In the genomic region with DNA sequence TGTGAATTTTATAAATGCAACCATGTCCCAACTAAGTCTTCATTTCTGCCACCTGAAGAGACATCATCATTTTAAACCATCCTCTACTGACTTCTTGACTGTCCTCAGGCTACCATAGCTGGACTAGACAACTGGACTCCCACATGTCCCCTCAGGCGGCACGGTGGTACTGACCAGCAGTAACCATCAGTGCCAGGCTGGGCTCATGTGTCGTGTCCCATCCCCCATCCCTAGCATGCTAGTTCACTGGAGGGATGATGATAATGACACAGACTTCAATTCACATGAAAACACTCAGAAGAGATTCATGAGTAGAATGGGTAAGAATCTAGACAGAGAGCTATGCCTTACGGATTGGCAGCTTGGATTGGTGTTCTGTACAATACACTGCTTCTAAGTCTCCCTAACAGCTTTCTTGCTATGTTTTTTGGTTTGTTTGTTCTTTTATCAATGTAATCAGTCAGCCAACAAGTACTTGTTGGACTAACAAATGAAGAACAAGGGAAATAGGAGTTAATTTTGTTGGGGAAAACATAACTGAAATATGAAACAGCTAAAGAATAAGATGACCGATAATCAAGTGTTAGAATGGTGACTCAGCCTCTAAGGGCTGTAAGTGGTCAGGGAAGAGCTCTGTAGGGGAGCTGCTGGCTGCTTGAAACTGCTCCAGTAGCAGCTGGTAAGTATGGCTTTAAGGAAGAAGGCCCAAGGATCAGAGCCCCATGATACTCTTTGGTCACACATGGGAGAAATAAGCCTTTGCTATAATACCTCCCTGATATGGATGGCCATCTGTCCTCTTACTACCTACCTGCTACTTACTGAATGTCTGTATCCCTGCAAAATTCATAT, we compare ENCODE assay signal across 14 cellular contexts. TPM values are rescaled to one million over a fixed set of nuclear protein-coding genes. Genes with fewer than 3 reads are reported as not detected.
DNase-seq lines count a peak whose midpoint lies in the region; ATAC-seq and TF ChIP-seq lines count a peak whose summit lies in the region.
"Had no signal": no experiment of that assay in that cellular context is flagged by ENCODE, and none has a peak within 500 bp of the region (broad histone marks: within the 10 kb centered on the region; RNA-seq: fewer than 3 reads in every experiment).

No MANE protein-coding gene starts in this region.

- peaks cover 0 to 9% (median 0%) of the 10 kb centered on the region in 5 experiments for H3K9me3 Mint-ChIP-seq in brain
- H3K9me3 Mint-ChIP-seq: CD14-positive monocyte had no signal

- H3K27ac Mint-ChIP-seq in brain = peak overlapping the region in 3 of 5 experiments; percentile 23 to 34 (median 31)
- H3K27ac Mint-ChIP-seq: CD14-positive monocyte had no signal

- H3K4me3 ChIP-seq in lung = no peak overlapping the region
- no peak overlapping the region for H3K4me3 ChIP-seq in esophagus muscularis mucosa

- no peak for TF ChIP-seq CTCF in brain (conservative IDR thresholded peaks at IDR 0.05)
- no peak for TF ChIP-seq CTCF in lung (IDR thresholded peaks at IDR 0.05; ENCODE audit: control extremely low read depth, extremely low read depth)
- TF ChIP-seq CTCF in esophagus muscularis mucosa (IDR thresholded peaks at IDR 0.05) = no peak

- H3K4me3 Mint-ChIP-seq in brain = peak overlapping the region in 1 of 5 experiments; percentile 25
- H3K4me3 Mint-ChIP-seq: CD14-positive monocyte had no signal

- DNase-seq in AG20443 (ENCODE audit: low spot score) (peak; percentile 57), LHCN-M2 (ENCODE audit: low read depth) (peak; percentile 66), lung (ENCODE audit: low spot score) (no peak), GM19238 (ENCODE audit: insufficient read length, low spot score) (no peak), esophagus muscularis mucosa (ENCODE audit: extremely low spot score) (no peak)
- no peak for DNase-seq in stimulated activated CD4-positive, alpha-beta T cell treated with anti-CD3 and anti-CD28 coated beads, Interleukin-2, amount 100 ng/mL, for 24 hours
- DNase-seq: kidney; NCI-H1694; stimulated activated CD4-positive, alpha-beta T cell treated with anti-CD3 and anti-CD28 coated beads, Interleukin-15, amount 100 ng/mL, for 24 hours had no signal

- H3K36me3 Mint-ChIP-seq in brain = peaks cover 56% of the 10 kb centered on the region

- no peaks in the 10 kb centered on the region for H3K4me1 ChIP-seq in lung (ENCODE audit: control insufficient read depth in 2 of 2, insufficient read depth in 2 of 2, low read length in 2 of 2)
- H3K4me1 ChIP-seq in esophagus muscularis mucosa = no peaks in the 10 kb centered on the region

- no peak for TF ChIP-seq EP300 in esophagus muscularis mucosa (IDR thresholded peaks at IDR 0.05)

- intact Hi-C loops in esophagus muscularis mucosa (cut with DNase I) = no loop called here

- H3K36me3 ChIP-seq in lung (ENCODE audit: control insufficient read depth in 2 of 2, insufficient read depth in 2 of 2, low read length in 2 of 2) (no peaks in the 10 kb centered on the region), esophagus muscularis mucosa (peaks cover 0 to 2% (median 1%) of the 10 kb centered on the region in 4 donors)

- H3K27me3 Mint-ChIP-seq in brain = no peaks in the 10 kb centered on the region

- no peaks in the 10 kb centered on the region for H3K9me3 ChIP-seq in lung (ENCODE audit: control insufficient read depth in 2 of 2, insufficient read depth in 1 of 2, low read length in 1 of 2)
- no peaks in the 10 kb centered on the region for H3K9me3 ChIP-seq in esophagus muscularis mucosa

- peaks cover 24% of the 10 kb centered on the region for H3K4me1 Mint-ChIP-seq in brain

- WGBS in lung, 2 donors = 79 to 93% methylated on average over 5 of the region's 5 CpGs
- WGBS in esophagus muscularis mucosa = 76% methylated on average over 5 of the region's 5 CpGs

- H3K27ac ChIP-seq in lung (ENCODE audit: low read depth in 1 of 2, low read length in 1 of 2) (no peak overlapping the region), esophagus muscularis mucosa (replicated peaks in 1 of 4) (no peak overlapping the region)

- ATAC-seq in lung (ENCODE audit: insufficient read depth, low FRiP score) (peak; percentile 60), HG03196 (IDR thresholded peaks at IDR 0.05; ENCODE audit: unreplicated experiment) (no peak)

- H3K27me3 ChIP-seq in lung (ENCODE audit: control insufficient read depth, insufficient read depth) = no peaks in the 10 kb centered on the region
- H3K27me3 ChIP-seq in esophagus muscularis mucosa = no peaks in the 10 kb centered on the region

- no peak for TF ChIP-seq POLR2A in esophagus muscularis mucosa (IDR thresholded peaks at IDR 0.05; ENCODE audit: low read depth)

RNA-seq across cellular contexts. Expression of gene ZDHHC9, which starts 10.3 kb away (rescaled TPM):
- 23.9 TPM in 2 replicates for total RNA-seq in LHCN-M2 (2014; rRNA removed)
- polyA plus RNA-seq in LHCN-M2 (2012) = 18.3 TPM
- polyA plus RNA-seq in brain (ENCODE audit: insufficient read depth, low read depth, low replicate concordance) = 57.9 TPM
- total RNA-seq in lung = 10 to 100 TPM; 17.4 to 74.6 TPM
- polyA plus RNA-seq in lung = 10 to 100 TPM; 24.2 to 56.9 TPM
- 10 to 100 TPM in 3 of 4 donors, 1 to 10 TPM in 1; 4.2 to 19.7 (median 13.1) TPM for total RNA-seq in esophagus muscularis mucosa

RNA-seq across cellular contexts. Expression of gene SASH3, which starts 53.6 kb away (rescaled TPM):
- total RNA-seq in LHCN-M2 (2014; rRNA removed) (not detected in 2 replicates), lung (10 to 100 TPM; 12.0 to 51.7 TPM), esophagus muscularis mucosa (10 to 100 TPM in 1 of 4 donors, 1 to 10 TPM in 3; 3.9 to 10.4 (median 6.3) TPM)
- not detected for polyA plus RNA-seq in LHCN-M2 (2012)
- polyA plus RNA-seq in brain (ENCODE audit: insufficient read depth, low read depth, low replicate concordance) (2.0 TPM), lung (10 to 100 TPM; 13.5 to 90.1 TPM)
- total RNA-seq: epithelial cell of proximal tubule had no signal
- polyA plus RNA-seq: neural cell had no signal

Comparison
In these comparisons a context has a peak if more than half of its experiments do, and no peak if none do; other contexts are left out.
1. DNase-seq: peak in AG20443 (single experiment) and LHCN-M2 (single experiment); none in lung (single experiment), stimulated activated CD4-positive, alpha-beta T cell treated with anti-CD3 and anti-CD28 coated beads, Interleukin-2, amount 100 ng/mL, for 24 hours (0 of 2), GM19238 (single experiment) and esophagus muscularis mucosa (single experiment).